ENCODE assay signal across 24 cellular contexts in the genomic region with DNA sequence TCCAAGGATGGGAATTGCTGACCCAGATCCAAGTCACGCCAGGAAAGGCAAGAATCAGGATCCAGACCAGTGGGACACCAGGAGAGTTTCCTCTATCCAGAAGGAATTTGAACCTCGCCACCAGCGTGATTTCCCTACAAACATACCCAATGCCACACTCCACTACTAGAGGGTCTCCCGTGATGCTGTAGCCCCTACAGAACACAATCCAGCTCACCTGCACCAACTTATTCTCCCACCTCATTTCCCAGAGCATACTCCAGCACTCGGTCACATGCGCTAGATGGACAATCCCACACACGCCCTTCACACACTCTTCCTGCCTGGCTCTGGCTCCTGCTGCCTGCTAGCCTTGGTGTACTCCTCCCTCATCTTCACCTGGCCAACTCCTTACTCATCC.
DNase-seq lines count a peak whose midpoint lies in the region; FAIRE-seq and TF ChIP-seq lines count a peak whose summit lies in the region.
"Had no signal": no experiment of that assay in that cellular context is flagged by ENCODE, and none has a peak within 500 bp of the region (broad histone marks: within the 10 kb centered on the region; RNA-seq: fewer than 3 reads in every experiment).

No MANE protein-coding gene starts in this region.

- no peak overlapping the region for H3K27ac Mint-ChIP-seq in activated CD4-positive, alpha-beta T cell treated with anti-CD3 and anti-CD28 coated beads, Interleukin-2, amount 10 ng/mL, durations not matched to agents 24 days and 14 days
- peak overlapping the region; percentile 40 for H3K27ac Mint-ChIP-seq in glutamatergic neuron (ENCODE audit: unreplicated experiment)
- H3K27ac Mint-ChIP-seq: B cell; CD4-positive, alpha-beta T cell; CD8-positive, alpha-beta T cell had no signal

- H3K9me3 Mint-ChIP-seq in activated CD4-positive, alpha-beta T cell treated with anti-CD3 and anti-CD28 coated beads, Interleukin-2, amount 10 ng/mL, durations not matched to agents 24 days and 14 days = no peaks in the 10 kb centered on the region
- no peaks in the 10 kb centered on the region for H3K9me3 Mint-ChIP-seq in glutamatergic neuron (ENCODE audit: unreplicated experiment)
- H3K9me3 Mint-ChIP-seq: CD8-positive, alpha-beta T cell had no signal

- no peak overlapping the region for H3K4me3 Mint-ChIP-seq in activated CD4-positive, alpha-beta T cell treated with anti-CD3 and anti-CD28 coated beads, Interleukin-2, amount 10 ng/mL, durations not matched to agents 24 days and 14 days
- H3K4me3 Mint-ChIP-seq in glutamatergic neuron (ENCODE audit: unreplicated experiment) = peak overlapping the region; percentile 7
- H3K4me3 Mint-ChIP-seq: B cell; CD4-positive, alpha-beta T cell; CD8-positive, alpha-beta T cell had no signal

- TF ChIP-seq CTCF in coronary artery (IDR thresholded peaks at IDR 0.05) (no peak), glutamatergic neuron (IDR thresholded peaks at IDR 0.05; ENCODE audit: partially characterized antibody, unreplicated experiment) (no peak)

- no peaks in the 10 kb centered on the region for H3K4me1 Mint-ChIP-seq in activated CD4-positive, alpha-beta T cell treated with anti-CD3 and anti-CD28 coated beads, Interleukin-2, amount 10 ng/mL, durations not matched to agents 24 days and 14 days
- peaks cover 16% of the 10 kb centered on the region for H3K4me1 Mint-ChIP-seq in glutamatergic neuron (ENCODE audit: low read depth, unreplicated experiment)
- H3K4me1 Mint-ChIP-seq: B cell had no signal

- H3K27ac ChIP-seq in coronary artery = no peak overlapping the region
- H3K27ac ChIP-seq: 22Rv1; A549; BLaER1 treated with 17β-estradiol and CSF1 and Interleukin-3, amounts not matched to agents 10 nM and 100 nM; C4-2B had no signal

- peak; percentile 32 for DNase-seq in activated CD4-positive, alpha-beta T cell treated with anti-CD3 and anti-CD28 coated beads, Interleukin-2, amount 10 ng/mL, durations not matched to agents 24 days and 14 days
- DNase-seq in activated CD4-positive, alpha-beta T cell treated with anti-CD3 and anti-CD28 coated beads, Interleukin-2, amount 50 U/mL, for 48 hours = no peak
- DNase-seq in coronary artery (ENCODE audit: low spot score) (peak; percentile 46), glutamatergic neuron (no peak), urothelium cell line (ENCODE audit: low spot score) (no peak), HUDEP-2 (lab: John Stamatoyannopoulos, UW; ENCODE audit: unreplicated experiment in 76 of 76) (no peak), NCI-H2081 treated with DMSO at 0.1 percent for 48 hours (lab: John Stamatoyannopoulos, UW) (no peak), T-helper 2 cell (no peak)
- DNase-seq: AML-193; Caco-2; Calu3; CD4-positive, alpha-beta T cell; CD8-positive, alpha-beta T cell; DMS79 treated with DMSO at 0.1 percent for 48 hours; GF-D8 had no signal

- peak; percentile 87 for FAIRE-seq in urothelium cell line (lab: Jason Lieb, UNC)
- FAIRE-seq: A549, D721Med, G401.6, GM12891, GM19239 had no signal

- H3K4me3 ChIP-seq in coronary artery = no peak overlapping the region
- H3K4me3 ChIP-seq: A549; BLaER1 treated with 17β-estradiol and CSF1 and Interleukin-3, amounts not matched to agents 10 nM and 100 nM had no signal

- H3K36me3 Mint-ChIP-seq in activated CD4-positive, alpha-beta T cell treated with anti-CD3 and anti-CD28 coated beads, Interleukin-2, amount 10 ng/mL, durations not matched to agents 24 days and 14 days (ENCODE audit: low read depth) = no peaks in the 10 kb centered on the region
- H3K36me3 Mint-ChIP-seq in glutamatergic neuron (ENCODE audit: unreplicated experiment) = no peaks in the 10 kb centered on the region
- H3K36me3 Mint-ChIP-seq: CD8-positive, alpha-beta T cell had no signal

- H3K27me3 Mint-ChIP-seq in activated CD4-positive, alpha-beta T cell treated with anti-CD3 and anti-CD28 coated beads, Interleukin-2, amount 10 ng/mL, durations not matched to agents 24 days and 14 days = no peaks in the 10 kb centered on the region
- peaks cover 2% of the 10 kb centered on the region for H3K27me3 Mint-ChIP-seq in glutamatergic neuron (ENCODE audit: unreplicated experiment)

- intact Hi-C loops in activated CD4-positive, alpha-beta T cell treated with anti-CD3 and anti-CD28 coated beads, Interleukin-2, amount 10 ng/mL, durations not matched to agents 24 days and 14 days (cut with micrococcal nuclease) = no loop called here

Comparison
In these comparisons a context has a peak if more than half of its experiments do, and no peak if none do; other contexts are left out.
1. DNase-seq: peak in activated CD4-positive, alpha-beta T cell treated with anti-CD3 and anti-CD28 coated beads, Interleukin-2, amount 10 ng/mL, durations not matched to agents 24 days and 14 days (single experiment) and coronary artery (single experiment); none in activated CD4-positive, alpha-beta T cell treated with anti-CD3 and anti-CD28 coated beads, Interleukin-2, amount 50 U/mL, for 48 hours (0 of 2), glutamatergic neuron (single experiment), urothelium cell line (single experiment), HUDEP-2 (0 of 76), NCI-H2081 treated with DMSO at 0.1 percent for 48 hours (single experiment) and T-helper 2 cell (0 of 5).